ENCODE assay signal across 22 cellular contexts in the genomic region with DNA sequence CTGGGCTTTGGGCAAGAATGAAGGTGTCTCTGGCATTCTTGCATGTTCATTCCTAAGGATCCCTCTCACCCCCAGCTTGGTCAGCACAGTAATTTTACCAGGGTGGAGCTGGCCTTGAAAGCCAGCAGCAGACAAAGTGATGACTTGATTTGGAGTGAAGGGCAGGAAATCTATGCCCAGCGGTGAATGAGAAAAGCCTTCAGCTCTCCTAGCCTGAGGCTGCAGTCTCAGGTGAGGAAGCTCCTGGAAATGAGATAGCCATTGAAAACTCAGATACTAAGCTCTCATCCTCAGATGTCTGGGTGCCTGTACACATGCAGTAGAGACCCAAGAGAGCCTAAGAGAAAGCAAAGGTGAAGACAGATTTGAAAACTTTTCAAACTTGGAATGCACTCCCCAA. TPM values are rescaled to one million over a fixed set of nuclear protein-coding genes. Genes with fewer than 3 reads are reported as not detected.
DNase-seq lines count a peak whose midpoint lies in the region; ATAC-seq, FAIRE-seq and TF ChIP-seq lines count a peak whose summit lies in the region.
"Had no signal": no experiment of that assay in that cellular context is flagged by ENCODE, and none has a peak within 500 bp of the region (broad histone marks: within the 10 kb centered on the region; RNA-seq: fewer than 3 reads in every experiment).

No MANE protein-coding gene starts in this region.

- FAIRE-seq in bronchial epithelial cell (lab: Jason Lieb, UNC): peak; percentile 62
- no peak for FAIRE-seq in frontal cortex (lab: Jason Lieb, UNC)
- FAIRE-seq: A549, D721Med, G401.6, GM12891, GM19239 had no signal

- H3K36me3 ChIP-seq in GM23338 (ENCODE audit: insufficient read depth) (no peaks in the 10 kb centered on the region), bronchial epithelial cell (ENCODE audit: control insufficient read depth, insufficient read depth, low read length) (no peaks in the 10 kb centered on the region), thyroid gland (no peaks in the 10 kb centered on the region)
- H3K36me3 ChIP-seq: BLaER1 treated with 17β-estradiol and CSF1 and Interleukin-3, amounts not matched to agents 10 nM and 100 nM had no signal

- peaks cover 2% of the 10 kb centered on the region; the same call in 1 of the 3 replicates for H3K9me3 Mint-ChIP-seq in GM23338
- H3K9me3 Mint-ChIP-seq: CD4-positive, alpha-beta T cell; CD8-positive, alpha-beta T cell had no signal

- H3K79me2 ChIP-seq in GM23338 (replicated peaks; ENCODE audit: insufficient read depth): no peaks in the 10 kb centered on the region

- no peaks in the 10 kb centered on the region for H3F3A ChIP-seq in GM23338 (replicated peaks; ENCODE audit: low read depth)

- H3K27me3 ChIP-seq in GM23338 (ENCODE audit: insufficient read depth): no peaks in the 10 kb centered on the region
- peaks cover 5% of the 10 kb centered on the region for H3K27me3 ChIP-seq in bronchial epithelial cell (ENCODE audit: control insufficient read depth, insufficient read depth, low read length)
- H3K27me3 ChIP-seq in thyroid gland: no peaks in the 10 kb centered on the region
- H3K27me3 ChIP-seq: BLaER1 treated with 17β-estradiol and CSF1 and Interleukin-3, amounts not matched to agents 10 nM and 100 nM had no signal

- H3K9me3 ChIP-seq in thyroid gland: no peaks in the 10 kb centered on the region
- H3K9me3 ChIP-seq: A549 had no signal

- H3K4me1 ChIP-seq in GM23338 (ENCODE audit: insufficient read depth) (no peaks in the 10 kb centered on the region), thyroid gland (no peaks in the 10 kb centered on the region)
- H3K4me1 ChIP-seq: A549; BLaER1 treated with 17β-estradiol and CSF1 and Interleukin-3, amounts not matched to agents 10 nM and 100 nM; Caco-2 had no signal

- no peak for ATAC-seq in GM23338
- ATAC-seq: A549; CD8-positive, alpha-beta T cell had no signal

- WGBS in thyroid gland, 2 donors: 89 to 100% methylated on average over 1 of the region's 1 CpG

- no peak for TF ChIP-seq CTCF in GM23338 (conservative IDR thresholded peaks at IDR 0.05; ENCODE audit: low read depth in 2 of 2)
- TF ChIP-seq CTCF in bronchial epithelial cell (IDR thresholded peaks at IDR 0.05; ENCODE audit: insufficient read depth, low read length, severe bottlenecking): no peak
- TF ChIP-seq CTCF in thyroid gland (IDR thresholded peaks at IDR 0.05): no peak

- no peak for TF ChIP-seq POLR2A in thyroid gland (IDR thresholded peaks at IDR 0.05)

- no peaks in the 10 kb centered on the region for H3K4me1 Mint-ChIP-seq in GM23338
- H3K4me1 Mint-ChIP-seq: B cell had no signal

- no peak overlapping the region for H3K4me2 ChIP-seq in GM23338
- H3K4me2 ChIP-seq: A549; BLaER1 treated with 17β-estradiol and CSF1 and Interleukin-3, amounts not matched to agents 10 nM and 100 nM had no signal

- no peaks in the 10 kb centered on the region for H4K20me1 ChIP-seq in GM23338 (replicated peaks; ENCODE audit: insufficient read depth)
- H4K20me1 ChIP-seq: BLaER1 treated with 17β-estradiol and CSF1 and Interleukin-3, amounts not matched to agents 10 nM and 100 nM had no signal

- H3K4me3 ChIP-seq in GM23338: no peak overlapping the region
- H3K4me3 ChIP-seq in bronchial epithelial cell (ENCODE audit: low read depth, low read length): no peak overlapping the region
- no peak overlapping the region for H3K4me3 ChIP-seq in thyroid gland (replicated peaks in 1 of 3)
- H3K4me3 ChIP-seq: A549; BLaER1 treated with 17β-estradiol and CSF1 and Interleukin-3, amounts not matched to agents 10 nM and 100 nM had no signal

- intact Hi-C loops in thyroid gland (cut with DNase I): no loop called here

- no peak overlapping the region for H3K4me3 Mint-ChIP-seq in GM23338
- H3K4me3 Mint-ChIP-seq: B cell; CD4-positive, alpha-beta T cell; CD8-positive, alpha-beta T cell had no signal

- no peaks in the 10 kb centered on the region for H3K36me3 Mint-ChIP-seq in GM23338 (ENCODE audit: low read depth)
- H3K36me3 Mint-ChIP-seq: CD8-positive, alpha-beta T cell had no signal

- H3K27ac ChIP-seq in GM23338 (ENCODE audit: low read depth): no peak overlapping the region
- no peak overlapping the region for H3K27ac ChIP-seq in thyroid gland
- H3K27ac ChIP-seq: 22Rv1; A549; BLaER1 treated with 17β-estradiol and CSF1 and Interleukin-3, amounts not matched to agents 10 nM and 100 nM; C4-2B had no signal

- no peaks in the 10 kb centered on the region for H3K27me3 Mint-ChIP-seq in GM23338 (ENCODE audit: insufficient read depth, low read depth, poor library complexity)

- H3K9me2 ChIP-seq in GM23338 (ENCODE audit: insufficient read depth): no peaks in the 10 kb centered on the region

- H2AFZ ChIP-seq in GM23338: 0 out of 2 replicates have a peak overlapping the region, but pooled peaks have one; percentile 10

- DNase-seq in GM23338 (ENCODE audit: low spot score): no peak
- no peak for DNase-seq in bronchial epithelial cell (ENCODE audit: low read depth)
- peak; percentile 63 for DNase-seq in islet precursor cell
- no peak for DNase-seq in stimulated activated CD4-positive, alpha-beta T cell treated with anti-CD3 and anti-CD28 coated beads, Interleukin-4, amount 100 ng/mL, for 1 hour
- DNase-seq in frontal cortex (ENCODE audit: low spot score in 2 of 2): no peak
- DNase-seq in thyroid gland: no peak
- DNase-seq: AML-193; Caco-2; Calu3; CD4-positive, alpha-beta T cell; CD8-positive, alpha-beta T cell; DMS79 treated with DMSO at 0.1 percent for 48 hours; GF-D8 had no signal

- no peak overlapping the region for H3K27ac Mint-ChIP-seq in GM23338
- H3K27ac Mint-ChIP-seq: B cell; CD4-positive, alpha-beta T cell; CD8-positive, alpha-beta T cell had no signal

TF ChIP-seq in GM23338, 12 proteins besides CTCF, POLR2A, EP300 and RAD21 (continues in another document):
- TF ChIP-seq STAT1 (IDR thresholded peaks at IDR 0.05; ENCODE audit: unreplicated experiment): no peak
- TF ChIP-seq, protein P1, sequence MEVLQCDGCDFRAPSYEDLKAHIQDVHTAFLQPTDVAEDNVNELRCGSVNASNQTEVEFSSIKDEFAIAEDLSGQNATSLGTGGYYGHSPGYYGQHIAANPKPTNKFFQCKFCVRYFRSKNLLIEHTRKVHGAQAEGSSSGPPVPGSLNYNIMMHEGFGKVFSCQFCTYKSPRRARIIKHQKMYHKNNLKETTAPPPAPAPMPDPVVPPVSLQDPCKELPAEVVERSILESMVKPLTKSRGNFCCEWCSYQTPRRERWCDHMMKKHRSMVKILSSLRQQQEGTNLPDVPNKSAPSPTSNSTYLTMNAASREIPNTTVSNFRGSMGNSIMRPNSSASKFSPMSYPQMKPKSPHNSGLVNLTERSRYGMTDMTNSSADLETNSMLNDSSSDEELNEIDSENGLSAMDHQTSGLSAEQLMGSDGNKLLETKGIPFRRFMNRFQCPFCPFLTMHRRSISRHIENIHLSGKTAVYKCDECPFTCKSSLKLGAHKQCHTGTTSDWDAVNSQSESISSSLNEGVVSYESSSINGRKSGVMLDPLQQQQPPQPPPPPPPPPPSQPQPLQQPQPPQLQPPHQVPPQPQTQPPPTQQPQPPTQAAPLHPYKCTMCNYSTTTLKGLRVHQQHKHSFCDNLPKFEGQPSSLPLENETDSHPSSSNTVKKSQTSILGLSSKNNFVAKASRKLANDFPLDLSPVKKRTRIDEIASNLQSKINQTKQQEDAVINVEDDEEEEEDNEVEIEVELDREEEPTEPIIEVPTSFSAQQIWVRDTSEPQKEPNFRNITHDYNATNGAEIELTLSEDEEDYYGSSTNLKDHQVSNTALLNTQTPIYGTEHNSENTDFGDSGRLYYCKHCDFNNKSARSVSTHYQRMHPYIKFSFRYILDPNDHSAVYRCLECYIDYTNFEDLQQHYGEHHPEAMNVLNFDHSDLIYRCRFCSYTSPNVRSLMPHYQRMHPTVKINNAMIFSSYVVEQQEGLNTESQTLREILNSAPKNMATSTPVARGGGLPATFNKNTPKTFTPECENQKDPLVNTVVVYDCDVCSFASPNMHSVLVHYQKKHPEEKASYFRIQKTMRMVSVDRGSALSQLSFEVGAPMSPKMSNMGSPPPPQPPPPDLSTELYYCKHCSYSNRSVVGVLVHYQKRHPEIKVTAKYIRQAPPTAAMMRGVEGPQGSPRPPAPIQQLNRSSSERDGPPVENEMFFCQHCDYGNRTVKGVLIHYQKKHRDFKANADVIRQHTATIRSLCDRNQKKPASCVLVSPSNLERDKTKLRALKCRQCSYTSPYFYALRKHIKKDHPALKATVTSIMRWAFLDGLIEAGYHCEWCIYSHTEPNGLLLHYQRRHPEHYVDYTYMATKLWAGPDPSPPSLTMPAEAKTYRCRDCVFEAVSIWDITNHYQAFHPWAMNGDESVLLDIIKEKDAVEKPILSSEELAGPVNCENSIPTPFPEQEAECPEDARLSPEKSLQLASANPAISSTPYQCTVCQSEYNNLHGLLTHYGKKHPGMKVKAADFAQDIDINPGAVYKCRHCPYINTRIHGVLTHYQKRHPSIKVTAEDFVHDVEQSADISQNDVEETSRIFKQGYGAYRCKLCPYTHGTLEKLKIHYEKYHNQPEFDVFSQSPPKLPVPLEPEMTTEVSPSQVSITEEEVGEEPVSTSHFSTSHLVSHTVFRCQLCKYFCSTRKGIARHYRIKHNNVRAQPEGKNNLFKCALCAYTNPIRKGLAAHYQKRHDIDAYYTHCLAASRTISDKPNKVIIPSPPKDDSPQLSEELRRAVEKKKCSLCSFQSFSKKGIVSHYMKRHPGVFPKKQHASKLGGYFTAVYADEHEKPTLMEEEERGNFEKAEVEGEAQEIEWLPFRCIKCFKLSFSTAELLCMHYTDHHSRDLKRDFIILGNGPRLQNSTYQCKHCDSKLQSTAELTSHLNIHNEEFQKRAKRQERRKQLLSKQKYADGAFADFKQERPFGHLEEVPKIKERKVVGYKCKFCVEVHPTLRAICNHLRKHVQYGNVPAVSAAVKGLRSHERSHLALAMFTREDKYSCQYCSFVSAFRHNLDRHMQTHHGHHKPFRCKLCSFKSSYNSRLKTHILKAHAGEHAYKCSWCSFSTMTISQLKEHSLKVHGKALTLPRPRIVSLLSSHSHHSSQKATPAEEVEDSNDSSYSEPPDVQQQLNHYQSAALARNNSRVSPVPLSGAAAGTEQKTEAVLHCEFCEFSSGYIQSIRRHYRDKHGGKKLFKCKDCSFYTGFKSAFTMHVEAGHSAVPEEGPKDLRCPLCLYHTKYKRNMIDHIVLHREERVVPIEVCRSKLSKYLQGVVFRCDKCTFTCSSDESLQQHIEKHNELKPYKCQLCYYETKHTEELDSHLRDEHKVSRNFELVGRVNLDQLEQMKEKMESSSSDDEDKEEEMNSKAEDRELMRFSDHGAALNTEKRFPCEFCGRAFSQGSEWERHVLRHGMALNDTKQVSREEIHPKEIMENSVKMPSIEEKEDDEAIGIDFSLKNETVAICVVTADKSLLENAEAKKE (CRISPR knock-in tag; IDR thresholded peaks at IDR 0.05): no peak

RNA-seq across cellular contexts. Expression of gene UCHL1, which starts 10.7 kb away (rescaled TPM):
- total RNA-seq in GM23338 (2014; rRNA removed; shearing (Covaris generic)): 1,758 and 1,823 TPM in 2 replicates
- 926 and 998 TPM in 2 replicates for polyA plus RNA-seq in GM23338 (2016; fragmentation: Nextera tagmentation; extraction: Ambion mirVana)
- total RNA-seq in bronchial epithelial cell (6.1 and 28.4 TPM in 2 replicates), frontal cortex (1,154 TPM), thyroid gland (100 to 1,000 TPM in 2 of 4 donors, 10 to 100 TPM in 2; 28.2 to 245 (median 116) TPM)
- total RNA-seq: CD4-positive, alpha-beta T cell; CD8-positive, alpha-beta T cell had no signal

RNA-seq across cellular contexts. Expression of gene APBB2, which starts 31.6 kb away (rescaled TPM):
- total RNA-seq in GM23338 (2014; rRNA removed; shearing (Covaris generic)): 56.4 and 74.8 TPM in 2 replicates
- 34.1 and 35.8 TPM in 2 replicates for polyA plus RNA-seq in GM23338 (2016; fragmentation: Nextera tagmentation; extraction: Ambion mirVana)
- total RNA-seq in bronchial epithelial cell: 39.2 and 45.2 TPM in 2 replicates
- 68.1 TPM for total RNA-seq in frontal cortex
- total RNA-seq in thyroid gland: 100 to 1,000 TPM; 174 to 253 (median 199) TPM
